ENCODE assay signal across 8 cellular contexts in the genomic region with DNA sequence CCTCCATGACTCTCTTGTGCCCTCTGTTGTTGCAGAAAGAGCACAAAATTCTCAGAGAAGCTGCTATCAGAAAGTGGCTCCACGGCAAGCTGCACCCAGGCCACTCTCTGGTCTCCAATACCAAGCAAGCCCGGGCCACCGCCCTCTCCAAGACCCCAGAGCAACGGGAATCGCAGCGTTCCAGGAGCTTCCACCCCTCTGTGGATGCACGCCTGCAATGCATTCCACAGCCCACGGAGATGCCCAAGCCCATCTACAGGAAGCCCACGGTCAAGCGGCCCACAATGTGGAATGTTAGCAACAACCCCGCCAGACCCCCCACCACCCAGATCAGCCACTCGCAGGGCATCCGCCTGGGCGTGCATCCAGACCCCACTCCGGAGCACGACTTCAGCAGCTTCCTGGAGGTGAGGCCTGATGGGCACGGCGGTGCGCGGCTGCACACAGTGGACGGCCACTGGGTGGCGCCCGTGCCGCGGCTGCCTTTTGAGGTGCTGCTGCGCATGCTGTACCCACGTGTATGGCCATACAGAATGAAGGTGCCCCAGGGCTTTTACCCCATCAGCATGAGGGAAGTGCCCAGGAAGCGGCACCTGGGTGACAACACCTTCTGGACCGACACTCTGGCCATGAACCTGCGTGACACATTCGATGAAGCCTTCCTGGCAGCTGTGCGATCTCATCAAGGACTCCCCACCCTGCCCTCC. TPM values are rescaled to one million over a fixed set of nuclear protein-coding genes. Genes with fewer than 3 reads are reported as not detected.
DNase-seq lines count a peak whose midpoint lies in the region; ATAC-seq and TF ChIP-seq lines count a peak whose summit lies in the region.

No MANE protein-coding gene starts in this region.

- peak overlapping the region; percentile 60 for H3K4me3 Mint-ChIP-seq in natural killer cell

- DNase-seq in D341Med (ENCODE audit: low spot score) (peak; percentile 76), HuH-7 (ENCODE audit: low spot score) (peak; percentile 82), natural killer cell (peak; percentile 81)
- DNase-seq in activated CD4-positive, alpha-beta T cell treated with anti-CD3 and anti-CD28 coated beads, Interleukin-2, amount 50 U/mL, for 48 hours: peak; percentile 83 to 85
- DNase-seq in effector memory CD4-positive, alpha-beta T cell: peak; percentile 61 to 67 (median 61)
- peak; percentile 88 for DNase-seq in stimulated activated naive CD8-positive, alpha-beta T cell treated with anti-CD3 and anti-CD28 coated beads, Interleukin-15, Interleukin-2, amounts not matched to agents 100 U/mL and 50 U/mL, for 24 hours

- no peaks in the 10 kb centered on the region for H3K9me3 Mint-ChIP-seq in natural killer cell

- H3K36me3 Mint-ChIP-seq in natural killer cell: no peaks in the 10 kb centered on the region

- H3K27ac Mint-ChIP-seq in natural killer cell: peak overlapping the region in 1 of 2 donors; percentile 75

- no peak overlapping the region for H3K4me3 ChIP-seq in effector memory CD4-positive, alpha-beta T cell (ENCODE audit: insufficient read depth, low read depth, low read length, poor library complexity, severe bottlenecking)

- no peak overlapping the region for H3K27ac ChIP-seq in effector memory CD4-positive, alpha-beta T cell (ENCODE audit: insufficient read depth, low read length, poor library complexity, severe bottlenecking)

- H3K27me3 Mint-ChIP-seq in natural killer cell (ENCODE audit: low read depth in 2 of 2): no peaks in the 10 kb centered on the region

- peak; percentile 96 for ATAC-seq in GM21423 (IDR thresholded peaks at IDR 0.05; ENCODE audit: unreplicated experiment)
- peak; percentile 99 to 100 (median 100) for ATAC-seq in natural killer cell
- peak; percentile 95 for ATAC-seq in stimulated activated naive CD8-positive, alpha-beta T cell treated with anti-CD3 and anti-CD28 coated beads, Interleukin-15, Interleukin-2, amounts not matched to agents 100 U/mL and 50 U/mL, for 24 hours
- ATAC-seq in GM18873 (IDR thresholded peaks at IDR 0.05; ENCODE audit: low FRiP score, unreplicated experiment): no peak

- peak; percentile 92 for TF ChIP-seq CTCF in natural killer cell (IDR thresholded peaks at IDR 0.05)

- H3K4me1 Mint-ChIP-seq in natural killer cell: peaks cover 6 to 10% of the 10 kb centered on the region in 2 donors

- peaks cover 8% of the 10 kb centered on the region for H3K4me1 ChIP-seq in effector memory CD4-positive, alpha-beta T cell (ENCODE audit: control insufficient read depth, insufficient read depth, low read length, poor library complexity, severe bottlenecking)

- intact Hi-C loops in natural killer cell (cut with micrococcal nuclease): loop anchor here (1.0 to 2.0 kb wide), 2 partner anchors 11 to 20 kb away; no protein-coding TSS in a partner anchor

- H3K36me3 ChIP-seq in effector memory CD4-positive, alpha-beta T cell (ENCODE audit: control insufficient read depth, insufficient read depth, low read length): peaks cover 34% of the 10 kb centered on the region

- H3K27me3 ChIP-seq in effector memory CD4-positive, alpha-beta T cell (replicated peaks; ENCODE audit: control insufficient read depth, insufficient read depth, low read length, poor library complexity, severe bottlenecking): no peaks in the 10 kb centered on the region

- no peaks in the 10 kb centered on the region for H3K9me3 ChIP-seq in effector memory CD4-positive, alpha-beta T cell (ENCODE audit: control insufficient read depth, low read length)

RNA-seq across cellular contexts. Expression of gene ANKRD53, which starts 6.3 kb away (rescaled TPM):
- 1 to 10 TPM; 2.2 to 3.1 (median 2.5) TPM for total RNA-seq in natural killer cell

RNA-seq across cellular contexts. Expression of gene TEX261, which starts 9.9 kb away (rescaled TPM):
- 10 to 100 TPM; 30.3 to 44.2 (median 43.2) TPM for total RNA-seq in natural killer cell

RNA-seq across cellular contexts. Expression of gene ATP6V1B1, which starts 49.0 kb away (rescaled TPM):
- total RNA-seq in natural killer cell: not detected
